Comparison of ENCODE assay signal across 34 cellular contexts in the genomic region with DNA sequence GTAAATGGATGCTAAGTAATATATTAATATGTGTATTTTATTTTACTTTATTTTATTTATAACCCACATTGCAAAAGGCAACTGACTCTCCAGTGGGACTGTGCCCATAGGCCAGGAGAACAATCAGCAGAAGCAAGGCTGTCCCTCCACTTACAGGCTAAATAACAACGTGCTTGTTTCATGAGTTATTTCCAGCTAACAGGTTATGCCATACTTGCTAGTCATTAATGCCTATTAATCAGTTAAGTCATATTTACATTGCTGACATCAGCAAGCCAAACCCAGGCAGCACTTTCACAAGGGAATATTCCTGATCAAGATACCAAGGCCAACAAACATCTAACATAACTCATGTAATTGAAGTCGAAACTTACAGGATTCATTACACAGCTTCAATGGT.
"Had no signal": no experiment of that assay in that cellular context is flagged by ENCODE, and none has a peak within 500 bp of the region (broad histone marks: within the 10 kb centered on the region; RNA-seq: fewer than 3 reads in every experiment).

No MANE protein-coding gene starts in this region.

- H3K9me3 Mint-ChIP-seq: activated B cell treated with CpG ODN at 0.5 μM for 24 hours; activated CD8-positive, alpha-beta T cell treated with anti-CD3 and anti-CD28 coated beads for 36 hours; activated naive CD4-positive, alpha-beta T cell treated with anti-CD3 and anti-CD28 coated beads for 36 hours; activated naive CD4-positive, alpha-beta T cell treated with anti-CD3 and anti-CD28 coated beads, Interleukin-2, amount 50 U/mL, for 24 hours; activated naive CD8-positive, alpha-beta T cell treated with anti-CD3 and anti-CD28 coated beads for 36 hours; activated naive CD8-positive, alpha-beta T cell treated with anti-CD3 and anti-CD28 coated beads, Interleukin-2, amount 50 U/mL, for 24 hours; activated T-cell treated with anti-CD3 and anti-CD28 coated beads, Interleukin-2, amount 50 U/mL, for 4 hours; activated T-helper 17 cell treated with anti-CD3 and anti-CD28 coated beads, Interleukin-2, amount 50 U/mL, for 72 hours; central memory CD8-positive, alpha-beta T cell; effector memory CD8-positive, alpha-beta T cell; T-helper 2 cell treated with Interferon-gamma antibody and Interleukin-4, amounts not matched to agents 5 μg/mL and 100 μg/mL, for 36 hours had no signal

- H3K4me1 Mint-ChIP-seq: activated B cell treated with CpG ODN at 0.5 μM for 24 hours; activated naive CD4-positive, alpha-beta T cell treated with anti-CD3 and anti-CD28 coated beads, Interleukin-2, amount 50 U/mL, for 24 hours; activated naive CD8-positive, alpha-beta T cell treated with anti-CD3 and anti-CD28 coated beads for 36 hours; activated naive CD8-positive, alpha-beta T cell treated with anti-CD3 and anti-CD28 coated beads, Interleukin-2, amount 50 U/mL, for 24 hours; activated T-helper 17 cell treated with anti-CD3 and anti-CD28 coated beads, Interleukin-2, amount 50 U/mL, for 72 hours; brain; central memory CD8-positive, alpha-beta T cell; T-helper 17 cell had no signal

- H3K4me3 ChIP-seq: adrenal gland, breast epithelium, esophagus muscularis mucosa, gastroesophageal sphincter, heart right ventricle had no signal

- H3K4me3 Mint-ChIP-seq: activated B cell treated with CpG ODN at 0.5 μM for 24 hours; activated CD8-positive, alpha-beta T cell treated with anti-CD3 and anti-CD28 coated beads for 36 hours; activated naive CD4-positive, alpha-beta T cell treated with anti-CD3 and anti-CD28 coated beads for 36 hours; activated naive CD4-positive, alpha-beta T cell treated with anti-CD3 and anti-CD28 coated beads, Interleukin-2, amount 50 U/mL, for 24 hours; activated naive CD8-positive, alpha-beta T cell treated with anti-CD3 and anti-CD28 coated beads for 36 hours; activated naive CD8-positive, alpha-beta T cell treated with anti-CD3 and anti-CD28 coated beads, Interleukin-2, amount 50 U/mL, for 24 hours; activated T-cell treated with anti-CD3 and anti-CD28 coated beads, Interleukin-2, amount 50 U/mL, for 4 hours; activated T-helper 17 cell treated with anti-CD3 and anti-CD28 coated beads, Interleukin-2, amount 50 U/mL, for 72 hours; brain; central memory CD8-positive, alpha-beta T cell; effector memory CD8-positive, alpha-beta T cell; T-helper 17 cell; T-helper 2 cell treated with Interferon-gamma antibody and Interleukin-4, amounts not matched to agents 5 μg/mL and 100 μg/mL, for 36 hours had no signal

- ATAC-seq: activated CD4-positive, CD25-positive, alpha-beta regulatory T cell treated with anti-CD3 and anti-CD28 coated beads, Interleukin-2, amount 50 U/mL, for 24 hours; activated CD8-positive, alpha-beta T cell treated with anti-CD3 and anti-CD28 coated beads for 36 hours; activated naive CD8-positive, alpha-beta T cell treated with anti-CD3 and anti-CD28 coated beads, Interleukin-2, amount 50 U/mL, for 24 hours; activated T-cell treated with anti-CD3 and anti-CD28 coated beads, Interleukin-2, amount 50 U/mL, for 4 hours; activated T-helper 17 cell treated with anti-CD3 and anti-CD28 coated beads, Interleukin-2, amount 50 U/mL, for 72 hours; effector memory CD8-positive, alpha-beta T cell; gastroesophageal sphincter; heart right ventricle; T-helper 17 cell had no signal

- DNase-seq: activated B cell treated with CpG ODN at 0.5 μM for 24 hours; activated CD4-positive, alpha-beta T cell treated with anti-CD3 and anti-CD28 coated beads for 48 hours; activated CD4-positive, alpha-beta T cell treated with anti-CD3 and anti-CD28 coated beads, Interleukin-2, amount 50 U/mL, for 1 hour; activated CD4-positive, alpha-beta T cell treated with anti-CD3 and anti-CD28 coated beads, Interleukin-2, amount 50 U/mL, for 48 hours; activated CD8-positive, alpha-beta memory T cell treated with anti-CD3 and anti-CD28 coated beads for 24 hours; activated CD8-positive, alpha-beta T cell treated with anti-CD3 and anti-CD28 coated beads for 36 hours; activated effector memory CD4-positive, alpha-beta T cell treated with anti-CD3 and anti-CD28 coated beads, Interleukin-2, amount 50 U/mL, for 16 hours; activated naive CD4-positive, alpha-beta T cell treated with anti-CD3 and anti-CD28 coated beads for 36 hours; activated naive CD8-positive, alpha-beta T cell treated with anti-CD3 and anti-CD28 coated beads for 36 hours; activated naive CD8-positive, alpha-beta T cell treated with anti-CD3 and anti-CD28 coated beads, Interleukin-2, amount 50 U/mL, for 24 hours; activated T-cell treated with anti-CD3 and anti-CD28 coated beads, Interleukin-2, amount 50 U/mL, for 4 hours; adrenal gland; amygdala; aorta; cortex of kidney; dermis blood vessel endothelial cell; effector CD4-positive, alpha-beta T cell; effector memory CD8-positive, alpha-beta T cell; foreskin melanocyte; heart right ventricle; T-helper 1 cell; T-helper 17 cell; T1000; WERI-Rb-1 had no signal

- H3K9me3 ChIP-seq: adrenal gland, breast epithelium, esophagus muscularis mucosa, gastroesophageal sphincter, heart right ventricle had no signal

- H3K27ac ChIP-seq: adrenal gland, breast epithelium, esophagus muscularis mucosa, gastroesophageal sphincter, heart right ventricle, WERI-Rb-1 had no signal

- FAIRE-seq: colon had no signal

- H3K4me1 ChIP-seq: adrenal gland, breast epithelium, esophagus muscularis mucosa, gastroesophageal sphincter, heart right ventricle had no signal

- H3K27ac Mint-ChIP-seq: activated B cell treated with CpG ODN at 0.5 μM for 24 hours; activated CD8-positive, alpha-beta T cell treated with anti-CD3 and anti-CD28 coated beads for 36 hours; activated naive CD4-positive, alpha-beta T cell treated with anti-CD3 and anti-CD28 coated beads for 36 hours; activated naive CD4-positive, alpha-beta T cell treated with anti-CD3 and anti-CD28 coated beads, Interleukin-2, amount 50 U/mL, for 24 hours; activated naive CD8-positive, alpha-beta T cell treated with anti-CD3 and anti-CD28 coated beads for 36 hours; activated naive CD8-positive, alpha-beta T cell treated with anti-CD3 and anti-CD28 coated beads, Interleukin-2, amount 50 U/mL, for 24 hours; activated T-helper 17 cell treated with anti-CD3 and anti-CD28 coated beads, Interleukin-2, amount 50 U/mL, for 72 hours; brain; effector memory CD8-positive, alpha-beta T cell; T-helper 17 cell; T-helper 2 cell treated with Interferon-gamma antibody and Interleukin-4, amounts not matched to agents 5 μg/mL and 100 μg/mL, for 36 hours had no signal

- H3K27me3 ChIP-seq: adrenal gland had no signal

- H3K36me3 Mint-ChIP-seq: activated naive CD4-positive, alpha-beta T cell treated with anti-CD3 and anti-CD28 coated beads, Interleukin-2, amount 50 U/mL, for 24 hours; activated naive CD8-positive, alpha-beta T cell treated with anti-CD3 and anti-CD28 coated beads for 36 hours; brain had no signal

- H3K36me3 ChIP-seq: adrenal gland, breast epithelium, esophagus muscularis mucosa, gastroesophageal sphincter, heart right ventricle, WERI-Rb-1 had no signal
